Comparison of ENCODE assay signal across 13 cellular contexts in genomic region chr16:85417156-85417860, GRCh38.
A peak's percentile ranks its signal among the peaks of the same experiment; 100 is the strongest.
DNase-seq lines count a peak whose midpoint lies in the region; ATAC-seq and TF ChIP-seq lines count a peak whose summit lies in the region.
"Had no signal": no experiment of that assay in that cellular context is flagged by ENCODE, and none has a peak within 500 bp of the region (broad histone marks: within the 10 kb centered on the region; RNA-seq: fewer than 3 reads in every experiment).

No MANE protein-coding gene starts in this region.

- intact Hi-C loops in activated CD4-positive, alpha-beta T cell treated with anti-CD3 and anti-CD28 coated beads for 36 hours (cut with DNase I, micrococcal nuclease) = loop anchor here in 1 of 2 experiments (2.0 kb wide), 1 partner anchor 111 kb away; no protein-coding TSS in a partner anchor
- intact Hi-C loops in activated CD4-positive, alpha-beta T cell treated with anti-CD3 and anti-CD28 coated beads, Interleukin-2, amount 10 ng/mL, durations not matched to agents 24 days and 14 days (cut with micrococcal nuclease) = no loop called here
- intact Hi-C loops in Caco-2 (cut with micrococcal nuclease; ENCODE audit: unreplicated experiment) = no loop called here

- no TSS peak for BruUV-seq in Caco-2 (replicated peaks; lab: Mats Ljungman, UMichigan)

- H3K4me3 Mint-ChIP-seq in activated CD4-positive, alpha-beta T cell treated with anti-CD3 and anti-CD28 coated beads for 36 hours = no peak overlapping the region
- no peak overlapping the region for H3K4me3 Mint-ChIP-seq in activated CD4-positive, alpha-beta T cell treated with anti-CD3 and anti-CD28 coated beads, Interleukin-2, amount 10 ng/mL, durations not matched to agents 24 days and 14 days
- H3K4me3 Mint-ChIP-seq in Caco-2 (ENCODE audit: unreplicated experiment) (no peak overlapping the region), WTC11 (no peak overlapping the region)
- H3K4me3 Mint-ChIP-seq: activated naive CD8-positive, alpha-beta T cell had no signal

- no peaks in the 10 kb centered on the region for H3K36me3 Mint-ChIP-seq in activated CD4-positive, alpha-beta T cell treated with anti-CD3 and anti-CD28 coated beads for 36 hours (ENCODE audit: low read depth)
- H3K36me3 Mint-ChIP-seq in activated CD4-positive, alpha-beta T cell treated with anti-CD3 and anti-CD28 coated beads, Interleukin-2, amount 10 ng/mL, durations not matched to agents 24 days and 14 days (ENCODE audit: low read depth) = no peaks in the 10 kb centered on the region
- H3K36me3 Mint-ChIP-seq in Caco-2 (ENCODE audit: insufficient read depth, unreplicated experiment) = peaks cover 5% of the 10 kb centered on the region
- H3K36me3 Mint-ChIP-seq in WTC11 = no peaks in the 10 kb centered on the region
- H3K36me3 Mint-ChIP-seq: activated naive CD8-positive, alpha-beta T cell had no signal

- H3K4me3 ChIP-seq in Caco-2 (ENCODE audit: low read depth, low read length) (no peak overlapping the region), muscle layer of colon (ENCODE audit: low read depth in 1 of 2, low read length in 2 of 2) (no peak overlapping the region), smooth muscle cell (no peak overlapping the region)
- H3K4me3 ChIP-seq: prostate gland, stomach, vagina had no signal

- H3K9me3 Mint-ChIP-seq in activated CD4-positive, alpha-beta T cell treated with anti-CD3 and anti-CD28 coated beads for 36 hours (ENCODE audit: low read depth) = peaks cover 6% of the 10 kb centered on the region
- H3K9me3 Mint-ChIP-seq in activated CD4-positive, alpha-beta T cell treated with anti-CD3 and anti-CD28 coated beads, Interleukin-2, amount 10 ng/mL, durations not matched to agents 24 days and 14 days = peaks cover 8% of the 10 kb centered on the region
- H3K9me3 Mint-ChIP-seq in Caco-2 (ENCODE audit: unreplicated experiment) (no peaks in the 10 kb centered on the region), WTC11 (peaks cover 3% of the 10 kb centered on the region; the same call in 1 of the 2 replicates)

- H3K27me3 ChIP-seq in Caco-2 (replicated peaks; ENCODE audit: control insufficient read depth, insufficient read depth, low read length) (no peaks in the 10 kb centered on the region), muscle layer of colon (ENCODE audit: control insufficient read depth in 1 of 2, insufficient read depth in 2 of 2, low read length in 2 of 2) (no peaks in the 10 kb centered on the region), smooth muscle cell (ENCODE audit: low read depth) (no peaks in the 10 kb centered on the region)
- H3K27me3 ChIP-seq: stomach, vagina had no signal

- peaks cover 38% of the 10 kb centered on the region for H4K20me1 ChIP-seq in smooth muscle cell (ENCODE audit: low read depth)

- POLR2A ChIA-PET in activated CD4-positive, alpha-beta T cell treated with anti-CD3 and anti-CD28 coated beads for 36 hours (lab: Charles Lee) = no interaction called here
- POLR2A ChIA-PET in Caco-2 (lab: Charles Lee) = no interaction called here
- POLR2A ChIA-PET in WTC11 (lab: Charles Lee) = no interaction called here

- TF ChIP-seq CTCF in Caco-2 (IDR thresholded peaks at IDR 0.05; ENCODE audit: insufficient read depth in 1 of 2, low read depth in 1 of 2, low read length in 1 of 2, severe bottlenecking in 1 of 2, unreplicated experiment in 1 of 2) (no peak), WTC11 (IDR thresholded peaks at IDR 0.05) (no peak), smooth muscle cell (IDR thresholded peaks at IDR 0.05; ENCODE audit: borderline replicate concordance, insufficient read depth, poor library complexity, severe bottlenecking) (no peak)

- CTCF ChIA-PET in activated CD4-positive, alpha-beta T cell treated with anti-CD3 and anti-CD28 coated beads for 36 hours (lab: Charles Lee) = interaction anchor here (0.6 to 5.3 kb wide), 2 partner anchors 40 to 199 kb away, joined by 4 to 71 read pairs; no protein-coding TSS in a partner anchor
- CTCF ChIA-PET in Caco-2 (lab: Charles Lee) (no interaction called here), WTC11 (lab: Charles Lee) (interaction anchor here (0.7 to 7.9 kb wide), 7 partner anchors 11 to 120 kb away, joined by 3 to 229 read pairs (median 14); no protein-coding TSS in a partner anchor)

- peaks cover 5% of the 10 kb centered on the region for H3F3A ChIP-seq in smooth muscle cell (ENCODE audit: low read depth)

- H3K4me1 Mint-ChIP-seq in activated CD4-positive, alpha-beta T cell treated with anti-CD3 and anti-CD28 coated beads for 36 hours = peaks cover 12% of the 10 kb centered on the region
- peaks cover 4% of the 10 kb centered on the region for H3K4me1 Mint-ChIP-seq in activated CD4-positive, alpha-beta T cell treated with anti-CD3 and anti-CD28 coated beads, Interleukin-2, amount 10 ng/mL, durations not matched to agents 24 days and 14 days
- H3K4me1 Mint-ChIP-seq in Caco-2 (ENCODE audit: low read depth, unreplicated experiment) (no peaks in the 10 kb centered on the region), WTC11 (peaks cover 20% of the 10 kb centered on the region)

- no peaks in the 10 kb centered on the region; the same call in 1 of the 2 replicates for H3K36me3 ChIP-seq in Caco-2 (ENCODE audit: control insufficient read depth, insufficient read depth, low read length)
- no peaks in the 10 kb centered on the region for H3K36me3 ChIP-seq in muscle layer of colon (ENCODE audit: insufficient read depth, low read length)
- no peaks in the 10 kb centered on the region for H3K36me3 ChIP-seq in smooth muscle cell (ENCODE audit: low read depth)
- H3K36me3 ChIP-seq: prostate gland, stomach, vagina had no signal

- DNase-seq in activated CD4-positive, alpha-beta T cell treated with anti-CD3 and anti-CD28 coated beads for 36 hours = peak; percentile 3
- no peak for DNase-seq in activated CD4-positive, alpha-beta T cell treated with anti-CD3 and anti-CD28 coated beads, Interleukin-2, amount 10 ng/mL, durations not matched to agents 24 days and 14 days
- peak; percentile 1 to 30 for DNase-seq in Caco-2
- DNase-seq in WTC11 (ENCODE audit: low spot score) = no peak
- DNase-seq in retina = no peak
- DNase-seq in smooth muscle cell (lab: John Stamatoyannopoulos, UW; ENCODE audit: unreplicated experiment) = no peak
- DNase-seq: NCI-H1105 treated with DMSO at 0.1 percent for 48 hours, stomach had no signal

- H3K4me1 ChIP-seq in Caco-2 = peaks cover 21% of the 10 kb centered on the region
- peaks cover 12% of the 10 kb centered on the region for H3K4me1 ChIP-seq in muscle layer of colon (ENCODE audit: insufficient read depth, low read length)
- H3K4me1 ChIP-seq in smooth muscle cell (ENCODE audit: low read depth) = peaks cover 9% of the 10 kb centered on the region

- peak overlapping the region; percentile 38 for H3K27ac ChIP-seq in muscle layer of colon (ENCODE audit: low read depth, low read length)
- H3K27ac ChIP-seq in smooth muscle cell (ENCODE audit: low read depth) = no peak overlapping the region
- H3K27ac ChIP-seq: prostate gland, vagina had no signal

- H3K79me2 ChIP-seq in smooth muscle cell (ENCODE audit: low read depth) = no peaks in the 10 kb centered on the region

- no peak overlapping the region for H3K4me2 ChIP-seq in smooth muscle cell

- H3K27me3 Mint-ChIP-seq in activated CD4-positive, alpha-beta T cell treated with anti-CD3 and anti-CD28 coated beads for 36 hours = no peaks in the 10 kb centered on the region
- no peaks in the 10 kb centered on the region for H3K27me3 Mint-ChIP-seq in activated CD4-positive, alpha-beta T cell treated with anti-CD3 and anti-CD28 coated beads, Interleukin-2, amount 10 ng/mL, durations not matched to agents 24 days and 14 days
- no peaks in the 10 kb centered on the region for H3K27me3 Mint-ChIP-seq in Caco-2 (ENCODE audit: insufficient read depth, unreplicated experiment)
- H3K27me3 Mint-ChIP-seq in WTC11 (ENCODE audit: low read depth) = no peaks in the 10 kb centered on the region
- H3K27me3 Mint-ChIP-seq: activated naive CD8-positive, alpha-beta T cell had no signal

- H3K9me3 ChIP-seq in Caco-2 = peaks cover 5% of the 10 kb centered on the region
- no peaks in the 10 kb centered on the region for H3K9me3 ChIP-seq in muscle layer of colon (ENCODE audit: low read length)
- no peaks in the 10 kb centered on the region for H3K9me3 ChIP-seq in smooth muscle cell (replicated peaks; ENCODE audit: low read depth)
- H3K9me3 ChIP-seq: prostate gland, stomach, vagina had no signal

- H3K27ac Mint-ChIP-seq in activated CD4-positive, alpha-beta T cell treated with anti-CD3 and anti-CD28 coated beads for 36 hours = no peak overlapping the region
- H3K27ac Mint-ChIP-seq in activated CD4-positive, alpha-beta T cell treated with anti-CD3 and anti-CD28 coated beads, Interleukin-2, amount 10 ng/mL, durations not matched to agents 24 days and 14 days = no peak overlapping the region
- H3K27ac Mint-ChIP-seq in Caco-2 (ENCODE audit: unreplicated experiment) (no peak overlapping the region), WTC11 (peak overlapping the region; percentile 74; the same call in 1 of the 2 replicates)
- H3K27ac Mint-ChIP-seq: activated naive CD8-positive, alpha-beta T cell had no signal

- H3K9ac ChIP-seq in muscle layer of colon (ENCODE audit: low read length) = no peak overlapping the region
- no peak overlapping the region for H3K9ac ChIP-seq in smooth muscle cell (ENCODE audit: low read depth)

- H2AFZ ChIP-seq in smooth muscle cell (ENCODE audit: low read depth) = no peak overlapping the region

- ATAC-seq in activated CD4-positive, alpha-beta T cell treated with anti-CD3 and anti-CD28 coated beads for 36 hours = no peak
- ATAC-seq in WTC11 (no peak), HG02588 (IDR thresholded peaks at IDR 0.05; ENCODE audit: unreplicated experiment) (no peak)

- WGBS in smooth muscle cell (ENCODE audit: low lambda C conversion rate) = 83% methylated on average over 14 of the region's 14 CpGs

Comparison
In these comparisons a context has a peak if more than half of its experiments do, and no peak if none do; other contexts are left out.
1. DNase-seq: peak in activated CD4-positive, alpha-beta T cell treated with anti-CD3 and anti-CD28 coated beads for 36 hours (single experiment) and Caco-2 (2 of 2); none in activated CD4-positive, alpha-beta T cell treated with anti-CD3 and anti-CD28 coated beads, Interleukin-2, amount 10 ng/mL, durations not matched to agents 24 days and 14 days (single experiment), WTC11 (single experiment), retina (single experiment) and smooth muscle cell (single experiment).